11 cellular contexts compared by ENCODE assay signal in genomic region chr20:44618318-44618731, GRCh38. TPM values are rescaled to one million over a fixed set of nuclear protein-coding genes. Genes with fewer than 3 reads are reported as not detected.
DNase-seq lines count a peak whose midpoint lies in the region; ATAC-seq and TF ChIP-seq lines count a peak whose summit lies in the region.
"Had no signal": no experiment of that assay in that cellular context is flagged by ENCODE, and none has a peak within 500 bp of the region (broad histone marks: within the 10 kb centered on the region; RNA-seq: fewer than 3 reads in every experiment).

No MANE protein-coding gene starts in this region.

- H3K4me1 Mint-ChIP-seq in Calu3 (ENCODE audit: low read depth, unreplicated experiment) (peaks cover 9% of the 10 kb centered on the region), T-helper 17 cell (peaks cover 36% of the 10 kb centered on the region)

- intact Hi-C loops in Calu3 (cut with micrococcal nuclease; ENCODE audit: unreplicated experiment) (no loop called here), spleen (cut with DNase I; ENCODE audit: low total_unique reads) (loop anchor here (10.0 kb wide), 2 partner anchors 94 to 404 kb away; partner anchors contain the start of genes OSER1 and SERINC3)

- H3K27ac ChIP-seq in caudate nucleus (ENCODE audit: low read depth, low read length) (peak overlapping the region; percentile 100), spleen (peak overlapping the region in 3 of 8 donors; percentile 19 to 61 (median 36))

- H3K4me3 Mint-ChIP-seq in Calu3 (ENCODE audit: low read depth, unreplicated experiment) = no peak overlapping the region
- no peak overlapping the region for H3K4me3 Mint-ChIP-seq in T-helper 17 cell
- H3K4me3 Mint-ChIP-seq: HFFc6, nephron had no signal

- no peaks in the 10 kb centered on the region for H3K36me3 Mint-ChIP-seq in Calu3 (ENCODE audit: insufficient read depth, unreplicated experiment)
- H3K36me3 Mint-ChIP-seq in T-helper 17 cell (ENCODE audit: low read depth) = peaks cover 10% of the 10 kb centered on the region

- H3K4me3 ChIP-seq in spleen = no peak overlapping the region

- CTCF ChIA-PET in Calu3 (lab: Charles Lee) = interaction anchor here (0.8 to 1.2 kb wide), 2 partner anchors 8 to 66 kb away, joined by 3 to 7 read pairs; no protein-coding TSS in a partner anchor

- no TSS peak for BruUV-seq in Calu3 (replicated peaks; lab: Mats Ljungman, UMichigan)

- peaks cover 0 to 100% (median 64%) of the 10 kb centered on the region in 6 donors for H3K36me3 ChIP-seq in spleen

- TF ChIP-seq CTCF in Calu3 (IDR thresholded peaks at IDR 0.05; ENCODE audit: unreplicated experiment) = no peak
- no peak for TF ChIP-seq CTCF in spleen (IDR thresholded peaks at IDR 0.05 in 8 of 11, conservative IDR thresholded peaks at IDR 0.05 in 3 of 11)

- H3K9me3 Mint-ChIP-seq in Calu3 (ENCODE audit: low read depth, unreplicated experiment) = no peaks in the 10 kb centered on the region
- H3K9me3 Mint-ChIP-seq: nephron had no signal

- peaks cover 4 to 48% (median 25%) of the 10 kb centered on the region in 6 donors for H3K4me1 ChIP-seq in spleen

- ATAC-seq in T-helper 17 cell = peak; percentile 87
- ATAC-seq in GM21526 (IDR thresholded peaks at IDR 0.05; ENCODE audit: low FRiP score, unreplicated experiment) = no peak

- DNase-seq in Calu3 (peak; percentile 30), T-helper 17 cell (no peak), caudate nucleus (lab: John Stamatoyannopoulos, UW) (no peak), spleen (peak; percentile 77), DMS 273 treated with DMSO at 0.1 percent for 48 hours (lab: John Stamatoyannopoulos, UW) (no peak), NCI-H187 treated with DMSO at 0.1 percent for 48 hours (lab: John Stamatoyannopoulos, UW) (no peak), GM03348 (ENCODE audit: low spot score) (no peak)
- DNase-seq: foreskin fibroblast, HFFc6 had no signal

- H3K27me3 Mint-ChIP-seq in Calu3 (ENCODE audit: unreplicated experiment) = no peaks in the 10 kb centered on the region
- H3K27me3 Mint-ChIP-seq in T-helper 17 cell = no peaks in the 10 kb centered on the region

- 54 to 68% (median 62%) methylated on average over 14 of the region's 14 CpGs for WGBS in spleen, 5 donors

- H3K9me3 ChIP-seq in T-helper 17 cell (ENCODE audit: control insufficient read depth, low read length, poor library complexity, severe bottlenecking) = no peaks in the 10 kb centered on the region
- H3K9me3 ChIP-seq in spleen = peaks cover 0 to 7% (median 5%) of the 10 kb centered on the region in 8 donors

- H3K27ac Mint-ChIP-seq in Calu3 (ENCODE audit: unreplicated experiment) = no peak overlapping the region
- peak overlapping the region; percentile 88 for H3K27ac Mint-ChIP-seq in T-helper 17 cell
- H3K27ac Mint-ChIP-seq: HFFc6, nephron had no signal

- TF ChIP-seq POLR2A in spleen (IDR thresholded peaks at IDR 0.05) = no peak

- H3K27me3 ChIP-seq in spleen (replicated peaks in 1 of 7) = no peaks in the 10 kb centered on the region

RNA-seq across cellular contexts. Expression of gene ADA, which starts 33.2 kb away (rescaled TPM):
- total RNA-seq in Calu3 (2022) (7.5 and 8.9 TPM in 2 replicates), T-helper 17 cell (10 to 100 TPM; 36.0 to 36.1 TPM), spleen (10 to 100 TPM; 18.8 to 30.4 (median 21.0) TPM)
- 10 to 100 TPM; 14.8 to 25.0 (median 24.1) TPM for polyA plus RNA-seq in spleen

RNA-seq across cellular contexts. Expression of gene PKIG, which starts 35.9 kb away (rescaled TPM):
- total RNA-seq in Calu3 (2022) = 6.6 and 7.5 TPM in 2 replicates
- 1 to 10 TPM; 2.2 to 4.5 TPM for total RNA-seq in T-helper 17 cell
- 10 to 100 TPM; 37.5 to 82.6 (median 47.6) TPM for total RNA-seq in spleen
- 10 to 100 TPM; 64.6 to 82.1 (median 74.9) TPM for polyA plus RNA-seq in spleen

Comparison
In these comparisons a context has a peak if more than half of its experiments do, and no peak if none do; other contexts are left out.
1. DNase-seq: peak in Calu3 (single experiment) and spleen (single experiment); none in T-helper 17 cell (0 of 3), caudate nucleus (0 of 61), DMS 273 treated with DMSO at 0.1 percent for 48 hours (single experiment), NCI-H187 treated with DMSO at 0.1 percent for 48 hours (single experiment) and GM03348 (single experiment).